28 cellular contexts compared by ENCODE assay signal in genomic region chr21:31594726-31595125, GRCh38.
"Had no signal": no experiment of that assay in that cellular context is flagged by ENCODE, and none has a peak within 500 bp of the region (broad histone marks: within the 10 kb centered on the region; RNA-seq: fewer than 3 reads in every experiment).

No MANE protein-coding gene starts in this region.

- H3K9me3 ChIP-seq: ovary, psoas muscle, right lobe of liver, thoracic aorta, thyroid gland, upper lobe of right lung, uterus had no signal

- DNase-seq: naive thymus-derived CD4-positive, alpha-beta T cell; natural killer cell; occipital lobe; ovary; posterior cingulate gyrus; psoas muscle; right cardiac atrium; right lobe of liver; spleen; stimulated activated CD4-positive, alpha-beta T cell treated with anti-CD3 and anti-CD28 coated beads, Interleukin-12 subunit alpha, Interleukin-12 subunit beta, amount 100 ng/mL, for 4 hours; stimulated activated CD4-positive, alpha-beta T cell treated with anti-CD3 and anti-CD28 coated beads, Interleukin-1b, Interleukin-23, amount 100 ng/mL, for 48 hours; stimulated activated CD4-positive, alpha-beta T cell treated with anti-CD3 and anti-CD28 coated beads, Interleukin-4, amount 100 ng/mL, for 1 hour; stimulated activated naive B cell treated with anti-CD40 and anti-IgM and Interleukin-4, amounts not matched to agents 10 μg/mL and 1 μg/mL and 100 μg/mL, for 72 hours; stimulated activated naive CD4-positive, alpha-beta T cell treated with Interleukin-2 at 50 U/mL for 16 hours; stomach; thyroid gland; upper lobe of right lung; uterus had no signal

- H3K9me3 Mint-ChIP-seq: naive thymus-derived CD4-positive, alpha-beta T cell; natural killer cell; stimulated activated effector memory CD8-positive, alpha-beta T cell treated with anti-CD3 and anti-CD28 coated beads, Interleukin-12 subunit alpha, Interleukin-12 subunit beta, amount 100 ng/mL, for 72 hours; stimulated activated naive B cell treated with anti-CD40 and anti-IgM and Interleukin-4, amounts not matched to agents 10 μg/mL and 1 μg/mL and 100 μg/mL, for 72 hours; stimulated activated naive CD8-positive, alpha-beta T cell treated with anti-CD3 and anti-CD28 coated beads, Interleukin-15, Interleukin-2, amounts not matched to agents 100 ng/mL and 50 ng/mL, for 24 hours had no signal

- H3K27me3 ChIP-seq: ovary, right lobe of liver, spleen, stomach, thyroid gland, tibial nerve, upper lobe of right lung, uterus had no signal

- H3K36me3 Mint-ChIP-seq: naive thymus-derived CD4-positive, alpha-beta T cell; natural killer cell; stimulated activated effector memory CD8-positive, alpha-beta T cell treated with anti-CD3 and anti-CD28 coated beads, Interleukin-12 subunit alpha, Interleukin-12 subunit beta, amount 100 ng/mL, for 72 hours; stimulated activated naive B cell treated with anti-CD40 and anti-IgM and Interleukin-4, amounts not matched to agents 10 μg/mL and 1 μg/mL and 100 μg/mL, for 72 hours; type B pancreatic cell had no signal

- H3K9ac ChIP-seq: parathyroid adenoma had no signal

- H3K4me1 Mint-ChIP-seq: naive thymus-derived CD4-positive, alpha-beta T cell; natural killer cell; nephron; stimulated activated effector memory CD8-positive, alpha-beta T cell treated with anti-CD3 and anti-CD28 coated beads, Interleukin-12 subunit alpha, Interleukin-12 subunit beta, amount 100 ng/mL, for 72 hours; stimulated activated naive B cell treated with anti-CD40 and anti-IgM and Interleukin-4, amounts not matched to agents 10 μg/mL and 1 μg/mL and 100 μg/mL, for 72 hours had no signal

- H3K27ac ChIP-seq: ovary, parathyroid adenoma, psoas muscle, right lobe of liver, skin epidermis, spleen, stomach, thoracic aorta, thyroid gland, tibial nerve, upper lobe of right lung, uterus had no signal

- H2AFZ ChIP-seq: parathyroid adenoma had no signal

- H3K4me1 ChIP-seq: parathyroid adenoma, psoas muscle, spleen, stomach, thyroid gland, tibial nerve, upper lobe of right lung, uterus had no signal

- H3K79me2 ChIP-seq: parathyroid adenoma had no signal

- H3K36me3 ChIP-seq: ovary, right lobe of liver, spleen, stomach, thoracic aorta, thyroid gland, tibial nerve, upper lobe of right lung, uterus had no signal

- H3K27ac Mint-ChIP-seq: naive thymus-derived CD4-positive, alpha-beta T cell; natural killer cell; nephron; progenitor cell of endocrine pancreas; stimulated activated effector memory CD8-positive, alpha-beta T cell treated with anti-CD3 and anti-CD28 coated beads, Interleukin-12 subunit alpha, Interleukin-12 subunit beta, amount 100 ng/mL, for 72 hours; stimulated activated naive B cell treated with anti-CD40 and anti-IgM and Interleukin-4, amounts not matched to agents 10 μg/mL and 1 μg/mL and 100 μg/mL, for 72 hours; stimulated activated naive CD8-positive, alpha-beta T cell treated with anti-CD3 and anti-CD28 coated beads, Interleukin-15, Interleukin-2, amounts not matched to agents 100 ng/mL and 50 ng/mL, for 24 hours; type B pancreatic cell had no signal

- H3K4me3 Mint-ChIP-seq: naive thymus-derived CD4-positive, alpha-beta T cell; natural killer cell; nephron; stimulated activated effector memory CD8-positive, alpha-beta T cell treated with anti-CD3 and anti-CD28 coated beads, Interleukin-12 subunit alpha, Interleukin-12 subunit beta, amount 100 ng/mL, for 72 hours; stimulated activated naive B cell treated with anti-CD40 and anti-IgM and Interleukin-4, amounts not matched to agents 10 μg/mL and 1 μg/mL and 100 μg/mL, for 72 hours; stimulated activated naive CD8-positive, alpha-beta T cell treated with anti-CD3 and anti-CD28 coated beads, Interleukin-15, Interleukin-2, amounts not matched to agents 100 ng/mL and 50 ng/mL, for 24 hours; type B pancreatic cell had no signal

- H3K4me2 ChIP-seq: smooth muscle cell had no signal

- H3K27me3 Mint-ChIP-seq: progenitor cell of endocrine pancreas; stimulated activated naive CD8-positive, alpha-beta T cell treated with anti-CD3 and anti-CD28 coated beads, Interleukin-15, Interleukin-2, amounts not matched to agents 100 ng/mL and 50 ng/mL, for 24 hours had no signal

- H3K4me3 ChIP-seq: ovary, psoas muscle, right lobe of liver, skin epidermis, smooth muscle cell, spleen, stomach, thoracic aorta, thyroid gland, tibial nerve, upper lobe of right lung, uterus had no signal
